Comparison of ENCODE assay signal across 14 cellular contexts in genomic region chr6:4282926-4283325, GRCh38.
DNase-seq lines count a peak whose midpoint lies in the region; ATAC-seq and TF ChIP-seq lines count a peak whose summit lies in the region.
"Had no signal": no experiment of that assay in that cellular context is flagged by ENCODE, and none has a peak within 500 bp of the region (broad histone marks: within the 10 kb centered on the region; RNA-seq: fewer than 3 reads in every experiment).

No MANE protein-coding gene starts in this region.

- no peaks in the 10 kb centered on the region for H3K79me1 ChIP-seq in mesendoderm (ENCODE audit: low read length)

- ATAC-seq in heart right ventricle (no peak), omental fat pad (ENCODE audit: low FRiP score) (no peak)
- ATAC-seq: HepG2 had no signal

- H4K20me1 ChIP-seq in PC-9 (ENCODE audit: insufficient read depth), result no peaks in the 10 kb centered on the region

- CTCF ChIA-PET in PC-9 (lab: Charles Lee), result interaction anchor here (0.7 kb wide), 1 partner anchor 453 kb away, joined by 6 read pairs; no protein-coding TSS in a partner anchor

- H2BK120ac ChIP-seq in mesendoderm (ENCODE audit: low read depth, low read length), result no peak overlapping the region

- H2AK5ac ChIP-seq in mesendoderm (ENCODE audit: low read length), result no peak overlapping the region

- H3K18ac ChIP-seq in mesendoderm (ENCODE audit: low read length), result no peak overlapping the region

- no peak overlapping the region for H3K27ac ChIP-seq in heart right ventricle
- H3K27ac ChIP-seq in PC-9, result no peak overlapping the region
- no peak overlapping the region for H3K27ac ChIP-seq in mesendoderm (ENCODE audit: low read depth, low read length)

- H4K5ac ChIP-seq in mesendoderm (ENCODE audit: low read length), result no peak overlapping the region

- H3K4ac ChIP-seq in mesendoderm (ENCODE audit: low read depth, low read length), result no peak overlapping the region

- H3K4me2 ChIP-seq in PC-9 (no peak overlapping the region), mesendoderm (ENCODE audit: low read length) (no peak overlapping the region)

- H2BK15ac ChIP-seq in mesendoderm (replicated peaks; ENCODE audit: low read depth), result no peak overlapping the region

- DNase-seq in cardiac septum (ENCODE audit: low spot score) (peak; percentile 65), heart right ventricle (no peak), PC-9 (no peak), mesendoderm (peak; percentile 53), omental fat pad (ENCODE audit: low spot score) (no peak), OCI-M1 (lab: John Stamatoyannopoulos, UW) (no peak), AML-193 (lab: John Stamatoyannopoulos, UW) (no peak)
- DNase-seq: ACHN; CD4-positive, alpha-beta memory T cell; DMS153; DMS79 treated with DMSO at 0.1 percent for 48 hours; EL; HCEC 1CT had no signal

- no peaks in the 10 kb centered on the region for H3K9me2 ChIP-seq in PC-9 (ENCODE audit: insufficient read depth)

- intact Hi-C loops in cardiac septum (cut with DNase I) (no loop called here), heart right ventricle (cut with DNase I) (no loop called here), PC-9 (cut with micrococcal nuclease; ENCODE audit: unreplicated experiment) (loop anchor here (2.0 to 10.0 kb wide), 2 partner anchors 30 to 452 kb away; no protein-coding TSS in a partner anchor)

- H3K23ac ChIP-seq in mesendoderm (ENCODE audit: low read length), result no peak overlapping the region

- POLR2A ChIA-PET in PC-9 (lab: Charles Lee; ENCODE audit: unreplicated experiment), result interaction anchor here (0.5 to 0.6 kb wide), 2 partner anchors 69 to 87 kb away, joined by 5 to 12 read pairs; no protein-coding TSS in a partner anchor

- no peak overlapping the region for H3K9ac ChIP-seq in mesendoderm (ENCODE audit: low read length)

- H3K4me3 ChIP-seq in heart right ventricle (no peak overlapping the region), PC-9 (no peak overlapping the region), mesendoderm (ENCODE audit: low read length) (no peak overlapping the region)

- H3K9me3 ChIP-seq in heart right ventricle (no peaks in the 10 kb centered on the region), PC-9 (ENCODE audit: insufficient read depth, low read depth) (no peaks in the 10 kb centered on the region)

- 83 to 85% methylated on average over 4 of the region's 4 CpGs for WGBS in heart right ventricle, 2 donors
- no CpG with 5 or more reads among the region's 4 CpGs for WGBS in mesendoderm (ENCODE audit: extremely low coverage, insufficient coverage, low lambda C conversion rate)

- TSS peak; percentile 42 for BruUV-seq in PC-9 (replicated peaks; lab: Mats Ljungman, UMichigan)

- peaks cover 0 to 16% (median 0%) of the 10 kb centered on the region in 7 donors for H3K27me3 ChIP-seq in heart right ventricle
- no peaks in the 10 kb centered on the region for H3K27me3 ChIP-seq in PC-9 (ENCODE audit: insufficient read depth, low read depth)
- H3K27me3 ChIP-seq in mesendoderm (ENCODE audit: insufficient read depth, low read length, poor library complexity), result peaks cover 2% of the 10 kb centered on the region

- no peak overlapping the region for H3K56ac ChIP-seq in mesendoderm (ENCODE audit: low read length)

- no peak overlapping the region for H2AFZ ChIP-seq in PC-9

- no peak for TF ChIP-seq CTCF in heart right ventricle (IDR thresholded peaks at IDR 0.05)
- no peak for TF ChIP-seq CTCF in PC-9 (conservative IDR thresholded peaks at IDR 0.05)
- TF ChIP-seq CTCF in omental fat pad (IDR thresholded peaks at IDR 0.05), result no peak

- H3F3A ChIP-seq in PC-9 (ENCODE audit: insufficient read depth, low read depth), result peaks cover 3% of the 10 kb centered on the region; the same call in 1 of the 2 replicates

- H3K36me3 ChIP-seq in heart right ventricle, result no peaks in the 10 kb centered on the region
- no peaks in the 10 kb centered on the region for H3K36me3 ChIP-seq in PC-9 (ENCODE audit: low read depth)
- H3K36me3 ChIP-seq in mesendoderm (ENCODE audit: control insufficient read depth, insufficient read depth, low read length), result no peaks in the 10 kb centered on the region

- H4K8ac ChIP-seq in mesendoderm (ENCODE audit: low read depth, low read length), result no peak overlapping the region

- no peaks in the 10 kb centered on the region for H3K79me2 ChIP-seq in PC-9 (ENCODE audit: low read depth)
- no peaks in the 10 kb centered on the region for H3K79me2 ChIP-seq in mesendoderm (ENCODE audit: control insufficient read depth, insufficient read depth, low read length)

- H3K4me1 ChIP-seq in heart right ventricle (peaks cover 0 to 19% (median 8%) of the 10 kb centered on the region in 9 donors), PC-9 (replicated peaks; ENCODE audit: insufficient read depth) (peaks cover 17% of the 10 kb centered on the region), mesendoderm (ENCODE audit: control insufficient read depth, low read depth, low read length) (peaks cover 2% of the 10 kb centered on the region)

- H2BK5ac ChIP-seq in mesendoderm (ENCODE audit: low read length), result no peak overlapping the region

Comparison
In these comparisons a context has a peak if more than half of its experiments do, and no peak if none do; other contexts are left out.
1. DNase-seq: peak in cardiac septum (single experiment) and mesendoderm (single experiment); none in heart right ventricle (0 of 2), PC-9 (0 of 2), omental fat pad (single experiment), OCI-M1 (single experiment) and AML-193 (0 of 2).